In the genomic region with DNA sequence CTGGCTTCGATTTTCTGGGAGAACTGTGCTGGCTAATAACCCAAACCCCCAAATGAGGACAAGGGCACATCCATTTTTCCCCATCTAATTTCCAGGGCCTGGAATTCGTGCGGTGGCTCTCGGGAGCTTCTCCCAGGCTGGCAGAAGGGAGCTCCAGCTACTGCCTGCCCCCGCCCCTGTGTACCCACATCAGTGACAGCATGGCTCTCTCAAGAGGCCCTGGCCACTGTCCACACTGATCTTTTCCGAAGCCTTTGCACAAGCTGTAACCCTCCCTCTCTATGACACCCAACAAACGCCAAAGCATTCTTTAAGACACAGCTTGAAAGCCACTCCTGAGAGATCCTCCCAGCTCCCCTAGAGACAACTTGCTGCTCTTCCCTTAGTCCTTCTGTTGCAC, we compare ENCODE assay signal across 16 cellular contexts.
"Had no signal": no experiment of that assay in that cellular context is flagged by ENCODE, and none has a peak within 500 bp of the region (broad histone marks: within the 10 kb centered on the region; RNA-seq: fewer than 3 reads in every experiment).

No MANE protein-coding gene starts in this region.

- H3K4me3 Mint-ChIP-seq: effector memory CD8-positive, alpha-beta T cell; naive thymus-derived CD4-positive, alpha-beta T cell; nephron progenitor cell had no signal

- ATAC-seq: effector memory CD8-positive, alpha-beta T cell; naive thymus-derived CD4-positive, alpha-beta T cell had no signal

- H3K27ac ChIP-seq: esophagus squamous epithelium, ovary, right atrium auricular region, sigmoid colon, skin epidermis, stomach had no signal

- H3K9me3 Mint-ChIP-seq: effector memory CD8-positive, alpha-beta T cell had no signal

- DNase-seq: cerebellar nuclear complex; cortex of kidney; effector memory CD8-positive, alpha-beta T cell; esophagus squamous epithelium; foreskin fibroblast; hippocampal formation; naive thymus-derived CD4-positive, alpha-beta T cell; nephron progenitor cell; ovary; sigmoid colon; stimulated activated CD4-positive, alpha-beta T cell treated with anti-CD3 and anti-CD28 coated beads, Interleukin-2, amount 100 ng/mL, for 24 hours; stimulated activated naive CD4-positive, alpha-beta T cell; trophoblast cell had no signal

- H3K27ac Mint-ChIP-seq: effector memory CD8-positive, alpha-beta T cell; naive thymus-derived CD4-positive, alpha-beta T cell; nephron progenitor cell had no signal

- H3K4me3 ChIP-seq: esophagus squamous epithelium, ovary, right atrium auricular region, sigmoid colon, skin epidermis, stomach had no signal

- H3K36me3 ChIP-seq: esophagus squamous epithelium, ovary, right atrium auricular region, sigmoid colon, stomach had no signal

- H3K9me3 ChIP-seq: esophagus squamous epithelium, ovary, right atrium auricular region, sigmoid colon had no signal
